12 cellular contexts compared by ENCODE assay signal in the genomic region with DNA sequence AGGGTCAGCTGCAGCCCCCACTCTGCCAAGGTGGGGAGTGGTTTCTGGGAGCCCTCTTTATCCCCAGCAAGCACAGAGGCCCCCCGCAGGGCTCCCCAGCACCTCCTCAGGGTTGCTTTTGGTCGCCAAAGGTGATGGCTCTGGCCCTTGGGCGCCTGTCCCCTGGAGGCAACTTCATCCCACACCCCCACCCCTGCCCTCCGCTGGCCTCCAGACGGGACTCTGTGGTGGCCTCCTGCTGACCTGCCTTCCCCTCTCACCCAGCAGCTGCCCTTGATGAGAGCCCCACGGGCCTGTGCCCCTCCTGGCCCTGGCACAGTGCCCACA. TPM values are rescaled to one million over a fixed set of nuclear protein-coding genes. Genes with fewer than 3 reads are reported as not detected.
A peak's percentile ranks its signal among the peaks of the same experiment; 100 is the strongest.
DNase-seq lines count a peak whose midpoint lies in the region; ATAC-seq, FAIRE-seq and TF ChIP-seq lines count a peak whose summit lies in the region.
"Had no signal": no experiment of that assay in that cellular context is flagged by ENCODE, and none has a peak within 500 bp of the region (broad histone marks: within the 10 kb centered on the region; RNA-seq: fewer than 3 reads in every experiment).

No MANE protein-coding gene starts in this region.

- H3K9me3 ChIP-seq in BLaER1 (no peaks in the 10 kb centered on the region), Karpas-422 (ENCODE audit: low read length) (no peaks in the 10 kb centered on the region), endothelial cell of umbilical vein (replicated peaks; ENCODE audit: control insufficient read depth, insufficient read depth, low read length) (no peaks in the 10 kb centered on the region), skeletal muscle satellite cell (replicated peaks; ENCODE audit: low read length) (no peaks in the 10 kb centered on the region)

- CTCF ChIA-PET in endothelial cell of umbilical vein (lab: Charles Lee), result interaction anchor here (1.0 to 1.9 kb wide), 10 partner anchors 9 to 134 kb away, joined by 3 to 16 read pairs (median 3); a partner anchor contains a TSS

- ATAC-seq in HG03442 (IDR thresholded peaks at IDR 0.05; ENCODE audit: unreplicated experiment) (no peak), GM18517 (IDR thresholded peaks at IDR 0.05; ENCODE audit: unreplicated experiment) (no peak)

- H3K36me3 ChIP-seq in BLaER1, result peaks cover 56% of the 10 kb centered on the region
- no peaks in the 10 kb centered on the region; the same call in 1 of the 2 replicates for H3K36me3 ChIP-seq in Karpas-422 (ENCODE audit: insufficient read depth, low read length)
- peaks cover 0 to 3% of the 10 kb centered on the region in 2 experiments for H3K36me3 ChIP-seq in endothelial cell of umbilical vein (ENCODE audit: control insufficient read depth in 2 of 2, extremely low read depth in 1 of 2, insufficient read depth in 2 of 2, low read length in 2 of 2)
- peaks cover 15% of the 10 kb centered on the region for H3K36me3 ChIP-seq in skeletal muscle satellite cell (ENCODE audit: insufficient read depth, low read length)

- H3K4me2 ChIP-seq in BLaER1 (peak overlapping the region; percentile 70), Karpas-422 (ENCODE audit: low read depth, low read length, poor library complexity, severe bottlenecking) (peak overlapping the region; percentile 40), endothelial cell of umbilical vein (ENCODE audit: insufficient read depth, low read length) (no peak overlapping the region), skeletal muscle satellite cell (ENCODE audit: low read length) (peak overlapping the region; percentile 75)

- H3K9me2 ChIP-seq in Karpas-422 (replicated peaks; ENCODE audit: insufficient read depth, low read length), result no peaks in the 10 kb centered on the region

- no peaks in the 10 kb centered on the region for H4K20me1 ChIP-seq in BLaER1
- H4K20me1 ChIP-seq in Karpas-422 (ENCODE audit: insufficient read depth, low read depth, low read length), result no peaks in the 10 kb centered on the region
- H4K20me1 ChIP-seq in endothelial cell of umbilical vein (replicated peaks; ENCODE audit: control insufficient read depth, extremely low read depth, insufficient read depth, low read length), result no peaks in the 10 kb centered on the region

- H3K27ac ChIP-seq in BLaER1 (peak overlapping the region; percentile 68), Karpas-422 (ENCODE audit: low read length) (peak overlapping the region; percentile 22), endothelial cell of umbilical vein (ENCODE audit: insufficient read depth, low read depth, low read length) (no peak overlapping the region)

- intact Hi-C loops in endothelial cell of umbilical vein (cut with micrococcal nuclease), result loop anchor here (1.0 kb wide), 5 partner anchors 11 to 268 kb away; a partner anchor contains a TSS

- H3K79me2 ChIP-seq in Karpas-422 (ENCODE audit: low read length) (0 out of 2 replicates have a peak, but pooled peaks cover 3% of the 10 kb centered on the region), endothelial cell of umbilical vein (ENCODE audit: control insufficient read depth, insufficient read depth, low read length) (no peaks in the 10 kb centered on the region)

- H3K9ac ChIP-seq in BLaER1 (0 out of 2 replicates have a peak overlapping the region, but pooled peaks have one; percentile 24), Karpas-422 (ENCODE audit: low read length) (peak overlapping the region; percentile 37), endothelial cell of umbilical vein (replicated peaks; ENCODE audit: extremely low read depth, insufficient read depth, low read length) (no peak overlapping the region), skeletal muscle satellite cell (ENCODE audit: low read depth, low read length) (no peak overlapping the region)

- no peak for TF ChIP-seq POLR2A in endothelial cell of umbilical vein (IDR thresholded peaks at IDR 0.05; ENCODE audit: low read depth, low read length)

- H2AFZ ChIP-seq in Karpas-422 (ENCODE audit: low read length) (no peak overlapping the region), endothelial cell of umbilical vein (ENCODE audit: low read depth, low read length) (peak overlapping the region; percentile 25)

- BruUV-seq in endothelial cell of umbilical vein (replicated peaks; lab: Mats Ljungman, UMichigan), result no TSS peak

- POLR2A ChIA-PET in endothelial cell of umbilical vein (lab: Charles Lee), result no interaction called here

- TF ChIP-seq CTCF in endothelial cell of umbilical vein (IDR thresholded peaks at IDR 0.05; ENCODE audit: extremely low read depth in 1 of 2, insufficient read depth in 1 of 2, low read depth in 1 of 2, low read length in 2 of 2), result no peak

- DNase-seq in Karpas-422, result no peak
- DNase-seq in endothelial cell of umbilical vein (ENCODE audit: low read depth, low spot score), result no peak
- no peak for DNase-seq in GM19240 (ENCODE audit: insufficient read length, low spot score)
- no peak for DNase-seq in T-helper 2 cell
- DNase-seq: NCI-H1436 treated with DMSO at 0.1 percent for 48 hours, NCI-H510A treated with DMSO at 0.1 percent for 48 hours had no signal

- H3K4me3 ChIP-seq in BLaER1 (no peak overlapping the region), Karpas-422 (ENCODE audit: low read length) (no peak overlapping the region), endothelial cell of umbilical vein (replicated peaks in 1 of 3; ENCODE audit: insufficient read depth in 1 of 3, low read depth in 1 of 3, low read length in 3 of 3) (no peak overlapping the region), skeletal muscle satellite cell (ENCODE audit: low read length) (no peak overlapping the region)

- no peaks in the 10 kb centered on the region for H3K9me1 ChIP-seq in endothelial cell of umbilical vein (replicated peaks; ENCODE audit: control insufficient read depth, extremely low read depth, insufficient read depth, low read length)

- H3K27me3 ChIP-seq in BLaER1 (no peaks in the 10 kb centered on the region), Karpas-422 (ENCODE audit: low read length) (no peaks in the 10 kb centered on the region), endothelial cell of umbilical vein (ENCODE audit: control insufficient read depth in 2 of 2, insufficient read depth in 2 of 2, low read length in 2 of 2) (no peaks in the 10 kb centered on the region), skeletal muscle satellite cell (ENCODE audit: control insufficient read depth, insufficient read depth, low read length) (no peaks in the 10 kb centered on the region)

- H3K4me1 ChIP-seq in BLaER1 (peaks cover 39% of the 10 kb centered on the region), Karpas-422 (ENCODE audit: low read length) (peaks cover 13% of the 10 kb centered on the region), endothelial cell of umbilical vein (ENCODE audit: control insufficient read depth, extremely low read depth, insufficient read depth, low read length) (no peaks in the 10 kb centered on the region), skeletal muscle satellite cell (ENCODE audit: control insufficient read depth, insufficient read depth, low read length) (peaks cover 11% of the 10 kb centered on the region)

- FAIRE-seq in endothelial cell of umbilical vein (lab: Jason Lieb, UNC), result no peak
- FAIRE-seq: small intestine, urothelium cell line had no signal

- dilution Hi-C loops in endothelial cell of umbilical vein (cut with MboI; ENCODE audit: extremely low pct_ligation_motif_present, low sequenced_read_pairs), result no loop called here

RNA-seq across cellular contexts. Expression of a gene that starts 7.8 kb away (rescaled TPM):
- total RNA-seq in Karpas-422 (2014; rRNA removed; shearing (Covaris generic); ENCODE audit: low replicate concordance), result 73.8 and 114 TPM in 2 replicates
- 96.0 and 106 TPM in 2 replicates for total RNA-seq in endothelial cell of umbilical vein
- polyA plus RNA-seq in endothelial cell of umbilical vein, result 139 and 190 TPM in 2 replicates
- 50.4 and 72.9 TPM in 2 replicates for polyA plus RNA-seq in endothelial cell of umbilical vein (2011; cell fraction: cytosol; rRNA removed)
- polyA plus RNA-seq in endothelial cell of umbilical vein (2011; cell fraction: nucleus; rRNA removed), result 619 and 686 TPM in 2 replicates
- polyA plus RNA-seq in endothelial cell of umbilical vein (2012), result 65.9 and 88.5 TPM in 2 replicates
- 41.9 and 43.1 TPM in 2 replicates for polyA minus RNA-seq in endothelial cell of umbilical vein
- 29.7 TPM for polyA minus RNA-seq in endothelial cell of umbilical vein (2011; cell fraction: cytosol; rRNA and poly(A)+ RNA removed)
- 50.2 and 91.7 TPM in 2 replicates for polyA minus RNA-seq in endothelial cell of umbilical vein (2011; cell fraction: nucleus; rRNA and poly(A)+ RNA removed)
- total RNA-seq in skeletal muscle satellite cell (2012; rRNA removed), result 45.4 and 53.1 TPM in 2 replicates

RNA-seq across cellular contexts. Expression of a gene that starts 10.9 kb away (rescaled TPM):
- 37.2 and 55.2 TPM in 2 replicates for total RNA-seq in Karpas-422 (2014; rRNA removed; shearing (Covaris generic); ENCODE audit: low replicate concordance)
- 50.0 and 51.8 TPM in 2 replicates for total RNA-seq in endothelial cell of umbilical vein
- polyA plus RNA-seq in endothelial cell of umbilical vein, result 22.2 and 29.2 TPM in 2 replicates
- polyA plus RNA-seq in endothelial cell of umbilical vein (2011; cell fraction: cytosol; rRNA removed), result 8.6 and 10.4 TPM in 2 replicates
- 199 and 207 TPM in 2 replicates for polyA plus RNA-seq in endothelial cell of umbilical vein (2011; cell fraction: nucleus; rRNA removed)
- polyA plus RNA-seq in endothelial cell of umbilical vein (2012), result 11.3 and 14.4 TPM in 2 replicates
- polyA minus RNA-seq in endothelial cell of umbilical vein, result 13.9 and 15.8 TPM in 2 replicates
- polyA minus RNA-seq in endothelial cell of umbilical vein (2011; cell fraction: cytosol; rRNA and poly(A)+ RNA removed), result 21.8 TPM
- polyA minus RNA-seq in endothelial cell of umbilical vein (2011; cell fraction: nucleus; rRNA and poly(A)+ RNA removed), result 37.6 and 52.0 TPM in 2 replicates
- total RNA-seq in skeletal muscle satellite cell (2012; rRNA removed), result 12.4 and 19.9 TPM in 2 replicates

RNA-seq across cellular contexts. Expression of a gene that starts 15.4 kb away (rescaled TPM):
- total RNA-seq in Karpas-422 (2014; rRNA removed; shearing (Covaris generic); ENCODE audit: low replicate concordance), result 3.6 and 15.2 TPM in 2 replicates
- total RNA-seq in endothelial cell of umbilical vein, result 1.8 TPM in 2 replicates
- polyA plus RNA-seq in endothelial cell of umbilical vein, result 1.1 and 1.8 TPM in 2 replicates
- 0.11 and 0.12 TPM in 2 replicates for polyA plus RNA-seq in endothelial cell of umbilical vein (2011; cell fraction: cytosol; rRNA removed)
- 6.0 and 8.8 TPM in 2 replicates for polyA plus RNA-seq in endothelial cell of umbilical vein (2011; cell fraction: nucleus; rRNA removed)
- polyA plus RNA-seq in endothelial cell of umbilical vein (2012), result 0.74 and 2.0 TPM in 2 replicates
- 0.15 and 0.19 TPM in 2 replicates for polyA minus RNA-seq in endothelial cell of umbilical vein
- 1.0 TPM for polyA minus RNA-seq in endothelial cell of umbilical vein (2011; cell fraction: cytosol; rRNA and poly(A)+ RNA removed)
- 0.91 and 2.2 TPM in 2 replicates for polyA minus RNA-seq in endothelial cell of umbilical vein (2011; cell fraction: nucleus; rRNA and poly(A)+ RNA removed)
- 1.3 and 1.7 TPM in 2 replicates for total RNA-seq in skeletal muscle satellite cell (2012; rRNA removed)

RNA-seq across cellular contexts. Expression of a gene that starts 18.5 kb away (rescaled TPM):
- 41.7 and 137 TPM in 2 replicates for total RNA-seq in Karpas-422 (2014; rRNA removed; shearing (Covaris generic); ENCODE audit: low replicate concordance)
- 12.9 and 17.1 TPM in 2 replicates for total RNA-seq in endothelial cell of umbilical vein
- 18.9 and 29.9 TPM in 2 replicates for polyA plus RNA-seq in endothelial cell of umbilical vein
- polyA plus RNA-seq in endothelial cell of umbilical vein (2011; cell fraction: cytosol; rRNA removed), result 9.2 and 13.2 TPM in 2 replicates
- polyA plus RNA-seq in endothelial cell of umbilical vein (2011; cell fraction: nucleus; rRNA removed), result 7.1 and 7.4 TPM in 2 replicates
- 12.8 and 19.9 TPM in 2 replicates for polyA plus RNA-seq in endothelial cell of umbilical vein (2012)
- 2.5 TPM in 2 replicates for polyA minus RNA-seq in endothelial cell of umbilical vein
- polyA minus RNA-seq in endothelial cell of umbilical vein (2011; cell fraction: cytosol; rRNA and poly(A)+ RNA removed), result 45.1 TPM
- 1.8 and 2.5 TPM in 2 replicates for polyA minus RNA-seq in endothelial cell of umbilical vein (2011; cell fraction: nucleus; rRNA and poly(A)+ RNA removed)
- total RNA-seq in skeletal muscle satellite cell (2012; rRNA removed), result 24.3 and 24.7 TPM in 2 replicates

RNA-seq across cellular contexts. Expression of a gene that starts 20.1 kb away (rescaled TPM):
- total RNA-seq in Karpas-422 (2014; rRNA removed; shearing (Covaris generic); ENCODE audit: low replicate concordance), result 142 and 145 TPM in 2 replicates
- 105 and 107 TPM in 2 replicates for total RNA-seq in endothelial cell of umbilical vein
- polyA plus RNA-seq in endothelial cell of umbilical vein, result 147 and 152 TPM in 2 replicates
- 109 and 119 TPM in 2 replicates for polyA plus RNA-seq in endothelial cell of umbilical vein (2011; cell fraction: cytosol; rRNA removed)
- 112 and 120 TPM in 2 replicates for polyA plus RNA-seq in endothelial cell of umbilical vein (2011; cell fraction: nucleus; rRNA removed)
- polyA plus RNA-seq in endothelial cell of umbilical vein (2012), result 86.9 and 118 TPM in 2 replicates
- 49.2 and 60.1 TPM in 2 replicates for polyA minus RNA-seq in endothelial cell of umbilical vein
- 29.9 TPM for polyA minus RNA-seq in endothelial cell of umbilical vein (2011; cell fraction: cytosol; rRNA and poly(A)+ RNA removed)
- polyA minus RNA-seq in endothelial cell of umbilical vein (2011; cell fraction: nucleus; rRNA and poly(A)+ RNA removed), result 13.8 and 18.4 TPM in 2 replicates
- 174 and 208 TPM in 2 replicates for total RNA-seq in skeletal muscle satellite cell (2012; rRNA removed)

Comparison
In these comparisons a context has a peak if more than half of its experiments do, and no peak if none do; other contexts are left out.
1. H3K9ac ChIP-seq: peak in BLaER1 (single experiment) and Karpas-422 (single experiment); none in endothelial cell of umbilical vein (single experiment) and skeletal muscle satellite cell (single experiment).